8 cellular contexts compared by ENCODE assay signal in the genomic region with DNA sequence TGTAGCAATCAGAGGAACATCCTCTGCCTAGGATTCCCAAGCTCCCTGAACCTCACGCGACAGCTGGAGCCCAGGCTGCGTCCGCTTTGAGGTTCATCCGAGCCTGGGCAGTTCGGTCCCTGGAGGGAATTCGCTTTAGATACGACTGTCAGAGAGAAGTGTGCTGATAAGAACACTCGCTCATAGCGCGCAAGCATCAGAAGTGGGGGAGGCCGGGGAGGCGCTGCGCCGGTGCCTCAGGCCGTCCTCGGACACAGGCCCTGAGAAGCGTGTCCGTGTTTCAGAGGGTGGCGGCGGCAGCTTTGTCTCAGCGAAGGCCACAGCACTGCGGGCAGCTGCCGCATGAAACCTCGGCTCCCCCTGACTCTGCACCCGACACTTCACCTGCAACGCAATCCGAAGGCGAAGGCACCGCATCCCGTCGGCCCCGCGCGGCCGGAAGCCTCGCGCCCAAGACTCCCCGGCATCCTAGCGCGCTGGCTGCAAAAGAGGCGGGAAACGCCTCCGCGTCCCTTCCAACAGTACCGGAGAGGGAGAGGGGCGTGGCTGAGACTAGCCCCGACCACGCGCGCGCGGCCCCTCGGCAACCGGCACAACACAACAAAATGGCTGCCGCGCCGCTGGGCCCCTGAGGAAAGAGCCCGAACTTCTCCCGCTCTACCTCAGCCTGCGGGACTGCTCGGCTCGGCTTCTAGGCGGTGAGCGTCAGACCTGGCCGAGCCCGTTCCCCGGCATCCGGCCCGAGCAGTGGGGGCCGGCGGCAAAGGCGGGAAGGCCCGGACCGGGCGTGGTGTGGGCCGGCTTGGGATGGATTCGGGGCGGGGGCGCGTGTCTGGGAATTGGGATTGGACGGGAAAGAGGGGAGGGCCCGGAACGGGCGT. TPM values are rescaled to one million over a fixed set of nuclear protein-coding genes. Genes with fewer than 3 reads are reported as not detected.
DNase-seq lines count a peak whose midpoint lies in the region; ATAC-seq, FAIRE-seq and TF ChIP-seq lines count a peak whose summit lies in the region.

A gene with protein sequence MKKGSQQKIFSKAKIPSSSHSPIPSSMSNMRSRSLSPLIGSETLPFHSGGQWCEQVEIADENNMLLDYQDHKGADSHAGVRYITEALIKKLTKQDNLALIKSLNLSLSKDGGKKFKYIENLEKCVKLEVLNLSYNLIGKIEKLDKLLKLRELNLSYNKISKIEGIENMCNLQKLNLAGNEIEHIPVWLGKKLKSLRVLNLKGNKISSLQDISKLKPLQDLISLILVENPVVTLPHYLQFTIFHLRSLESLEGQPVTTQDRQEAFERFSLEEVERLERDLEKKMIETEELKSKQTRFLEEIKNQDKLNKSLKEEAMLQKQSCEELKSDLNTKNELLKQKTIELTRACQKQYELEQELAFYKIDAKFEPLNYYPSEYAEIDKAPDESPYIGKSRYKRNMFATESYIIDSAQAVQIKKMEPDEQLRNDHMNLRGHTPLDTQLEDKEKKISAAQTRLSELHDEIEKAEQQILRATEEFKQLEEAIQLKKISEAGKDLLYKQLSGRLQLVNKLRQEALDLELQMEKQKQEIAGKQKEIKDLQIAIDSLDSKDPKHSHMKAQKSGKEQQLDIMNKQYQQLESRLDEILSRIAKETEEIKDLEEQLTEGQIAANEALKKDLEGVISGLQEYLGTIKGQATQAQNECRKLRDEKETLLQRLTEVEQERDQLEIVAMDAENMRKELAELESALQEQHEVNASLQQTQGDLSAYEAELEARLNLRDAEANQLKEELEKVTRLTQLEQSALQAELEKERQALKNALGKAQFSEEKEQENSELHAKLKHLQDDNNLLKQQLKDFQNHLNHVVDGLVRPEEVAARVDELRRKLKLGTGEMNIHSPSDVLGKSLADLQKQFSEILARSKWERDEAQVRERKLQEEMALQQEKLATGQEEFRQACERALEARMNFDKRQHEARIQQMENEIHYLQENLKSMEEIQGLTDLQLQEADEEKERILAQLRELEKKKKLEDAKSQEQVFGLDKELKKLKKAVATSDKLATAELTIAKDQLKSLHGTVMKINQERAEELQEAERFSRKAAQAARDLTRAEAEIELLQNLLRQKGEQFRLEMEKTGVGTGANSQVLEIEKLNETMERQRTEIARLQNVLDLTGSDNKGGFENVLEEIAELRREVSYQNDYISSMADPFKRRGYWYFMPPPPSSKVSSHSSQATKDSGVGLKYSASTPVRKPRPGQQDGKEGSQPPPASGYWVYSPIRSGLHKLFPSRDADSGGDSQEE (N-terminal part only) (plus strand): TSS at position 586 of the 881 bp plus-strand sequence. CDS start 13,372 bp downstream, outside the sequence.

- H3K4me1 ChIP-seq in right atrium auricular region: peaks cover 0 to 14% of the 10 kb centered on the region in 2 donors

- peak; percentile 79 for TF ChIP-seq POLR2A in GM18505 (IDR thresholded peaks at IDR 0.05; ENCODE audit: borderline replicate concordance, extremely low read depth, insufficient read depth, insufficient read length)

- peak within 1 kb of the TSS; percentile 65 to 76 for H3K4me3 ChIP-seq in right atrium auricular region

- TF ChIP-seq CTCF in right atrium auricular region (IDR thresholded peaks at IDR 0.05): peak in 1 of 2 donors; percentile 19

- no peaks in the 10 kb centered on the region for H3K27me3 ChIP-seq in right atrium auricular region

- DNase-seq in NCI-H2029 (lab: John Stamatoyannopoulos, UW) (peak; percentile 96), right atrium auricular region (ENCODE audit: low spot score) (peak; percentile 91), putamen (ENCODE audit: low spot score) (peak; percentile 83), urothelium cell line (ENCODE audit: low spot score) (peak; percentile 87)

- no peak for FAIRE-seq in urothelium cell line (lab: Jason Lieb, UNC)

- H3K9me3 ChIP-seq in right atrium auricular region: no peaks in the 10 kb centered on the region

- ATAC-seq in GM18505 (IDR thresholded peaks at IDR 0.05; ENCODE audit: unreplicated experiment) (peak; percentile 64), HG02973 (IDR thresholded peaks at IDR 0.05; ENCODE audit: unreplicated experiment) (peak; percentile 59)

- intact Hi-C loops in T-helper 2 cell treated with Interferon-gamma antibody and Interleukin-4, amounts not matched to agents 100 ng/mL and 5 ng/mL, for 36 hours (cut with micrococcal nuclease): loop anchor here (1.0 to 10.0 kb wide), 9 partner anchors 47 to 460 kb away; a partner anchor contains a TSS

- no peaks in the 10 kb centered on the region for H3K36me3 ChIP-seq in right atrium auricular region

- H3K27ac ChIP-seq in angular gyrus (ENCODE audit: low read depth, low read length) (peak within 1 kb of the TSS; percentile 83), right atrium auricular region (peak within 1 kb of the TSS; percentile 86 to 87)

RNA-seq across cellular contexts. Expression of the gene that starts here (rescaled TPM):
- total RNA-seq in T-helper 2 cell treated with Interferon-gamma antibody and Interleukin-4, amounts not matched to agents 100 ng/mL and 5 ng/mL, for 36 hours: 85.8 and 86.2 TPM in 2 replicates
- 1 to 10 TPM; 3.3 to 6.0 TPM for total RNA-seq in right atrium auricular region

Comparison
In these comparisons a context has a peak if more than half of its experiments do, and no peak if none do; other contexts are left out.
1. Peak in every context shown above with its lines: DNase-seq, ATAC-seq, H3K4me3 ChIP-seq and H3K27ac ChIP-seq.
2. RNA of the gene that starts here (total RNA-seq): 85.8 to 86.2 TPM in T-helper 2 cell treated with Interferon-gamma antibody and Interleukin-4, amounts not matched to agents 100 ng/mL and 5 ng/mL, for 36 hours; 3.3 to 6.0 TPM in right atrium auricular region; every median in the first group is over 10 times any median in the second.